ENCODE assay signal across 1 cellular context in genomic region chr7:2451171-2452073, GRCh38.
TF ChIP-seq lines count a peak whose summit lies in the region.

No MANE protein-coding gene starts in this region.

TF ChIP-seq in HepG2, 621 proteins besides CTCF, POLR2A, EP300 and RAD21 (continued from another document and continues in another):
- no peak for TF ChIP-seq DZIP1 (CRISPR knock-in tag; IDR thresholded peaks at IDR 0.05)
- no peak for TF ChIP-seq ZNF7 (CRISPR knock-in tag; IDR thresholded peaks at IDR 0.05)
- TF ChIP-seq EED (CRISPR knock-in tag; IDR thresholded peaks at IDR 0.05): no peak
- no peak for TF ChIP-seq MAFF (IDR thresholded peaks at IDR 0.05; ENCODE audit: low read depth, low read length)
- TF ChIP-seq HES4 (CRISPR knock-in tag; IDR thresholded peaks at IDR 0.05; ENCODE audit: borderline replicate concordance): 0 out of 2 replicates have a peak, but pooled peaks have one; percentile 25
- TF ChIP-seq DMTF1 (CRISPR knock-in tag; IDR thresholded peaks at IDR 0.05): 0 out of 2 replicates have a peak, but pooled peaks have one; percentile 31
- TF ChIP-seq THYN1 (CRISPR knock-in tag; IDR thresholded peaks at IDR 0.05; ENCODE audit: borderline replicate concordance, low read depth): peak; percentile 43; the same call in 1 of the 2 replicates
- TF ChIP-seq SIX1 (CRISPR knock-in tag; IDR thresholded peaks at IDR 0.05; ENCODE audit: borderline replicate concordance): no peak
- no peak; the same call in 1 of the 2 replicates for TF ChIP-seq JUND (CRISPR knock-in tag; IDR thresholded peaks at IDR 0.05)
- no peak for TF ChIP-seq BRF2 (CRISPR knock-in tag; IDR thresholded peaks at IDR 0.05)
- TF ChIP-seq NR2F1 (CRISPR knock-in tag; IDR thresholded peaks at IDR 0.05): no peak
- TF ChIP-seq ESRRA (CRISPR knock-in tag; IDR thresholded peaks at IDR 0.05; ENCODE audit: low read depth): no peak
- TF ChIP-seq FOXK1 (CRISPR knock-in tag; IDR thresholded peaks at IDR 0.05; ENCODE audit: borderline replicate concordance, low read depth): no peak
- 0 out of 2 replicates have a peak, but pooled peaks have one; percentile 66 for TF ChIP-seq CBX5 (CRISPR knock-in tag; IDR thresholded peaks at IDR 0.05; ENCODE audit: borderline replicate concordance)
- TF ChIP-seq ZBTB33 (CRISPR knock-in tag; IDR thresholded peaks at IDR 0.05): peak; percentile 45; the same call in 1 of the 2 replicates
- no peak for TF ChIP-seq BHLHE40 (IDR thresholded peaks at IDR 0.05; ENCODE audit: low read length)
- TF ChIP-seq FIP1L1 (IDR thresholded peaks at IDR 0.05; ENCODE audit: borderline replicate concordance, insufficient read depth, low read depth, low read length): no peak
- TF ChIP-seq ZBTB4 (CRISPR knock-in tag; IDR thresholded peaks at IDR 0.05; ENCODE audit: borderline replicate concordance): peak; percentile 70; the same call in 1 of the 2 replicates
- TF ChIP-seq U2AF1 (optimal IDR thresholded peaks at IDR 0.05; ENCODE audit: low read depth, low read length): no peak
- TF ChIP-seq, protein P1, sequence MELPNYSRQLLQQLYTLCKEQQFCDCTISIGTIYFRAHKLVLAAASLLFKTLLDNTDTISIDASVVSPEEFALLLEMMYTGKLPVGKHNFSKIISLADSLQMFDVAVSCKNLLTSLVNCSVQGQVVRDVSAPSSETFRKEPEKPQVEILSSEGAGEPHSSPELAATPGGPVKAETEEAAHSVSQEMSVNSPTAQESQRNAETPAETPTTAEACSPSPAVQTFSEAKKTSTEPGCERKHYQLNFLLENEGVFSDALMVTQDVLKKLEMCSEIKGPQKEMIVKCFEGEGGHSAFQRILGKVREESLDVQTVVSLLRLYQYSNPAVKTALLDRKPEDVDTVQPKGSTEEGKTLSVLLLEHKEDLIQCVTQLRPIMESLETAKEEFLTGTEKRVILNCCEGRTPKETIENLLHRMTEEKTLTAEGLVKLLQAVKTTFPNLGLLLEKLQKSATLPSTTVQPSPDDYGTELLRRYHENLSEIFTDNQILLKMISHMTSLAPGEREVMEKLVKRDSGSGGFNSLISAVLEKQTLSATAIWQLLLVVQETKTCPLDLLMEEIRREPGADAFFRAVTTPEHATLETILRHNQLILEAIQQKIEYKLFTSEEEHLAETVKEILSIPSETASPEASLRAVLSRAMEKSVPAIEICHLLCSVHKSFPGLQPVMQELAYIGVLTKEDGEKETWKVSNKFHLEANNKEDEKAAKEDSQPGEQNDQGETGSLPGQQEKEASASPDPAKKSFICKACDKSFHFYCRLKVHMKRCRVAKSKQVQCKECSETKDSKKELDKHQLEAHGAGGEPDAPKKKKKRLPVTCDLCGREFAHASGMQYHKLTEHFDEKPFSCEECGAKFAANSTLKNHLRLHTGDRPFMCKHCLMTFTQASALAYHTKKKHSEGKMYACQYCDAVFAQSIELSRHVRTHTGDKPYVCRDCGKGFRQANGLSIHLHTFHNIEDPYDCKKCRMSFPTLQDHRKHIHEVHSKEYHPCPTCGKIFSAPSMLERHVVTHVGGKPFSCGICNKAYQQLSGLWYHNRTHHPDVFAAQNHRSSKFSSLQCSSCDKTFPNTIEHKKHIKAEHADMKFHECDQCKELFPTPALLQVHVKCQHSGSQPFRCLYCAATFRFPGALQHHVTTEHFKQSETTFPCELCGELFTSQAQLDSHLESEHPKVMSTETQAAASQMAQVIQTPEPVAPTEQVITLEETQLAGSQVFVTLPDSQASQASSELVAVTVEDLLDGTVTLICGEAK (IDR thresholded peaks at IDR 0.05): no peak
- TF ChIP-seq, protein P1 (CRISPR knock-in tag; IDR thresholded peaks at IDR 0.05): no peak
- TF ChIP-seq, protein P2, sequence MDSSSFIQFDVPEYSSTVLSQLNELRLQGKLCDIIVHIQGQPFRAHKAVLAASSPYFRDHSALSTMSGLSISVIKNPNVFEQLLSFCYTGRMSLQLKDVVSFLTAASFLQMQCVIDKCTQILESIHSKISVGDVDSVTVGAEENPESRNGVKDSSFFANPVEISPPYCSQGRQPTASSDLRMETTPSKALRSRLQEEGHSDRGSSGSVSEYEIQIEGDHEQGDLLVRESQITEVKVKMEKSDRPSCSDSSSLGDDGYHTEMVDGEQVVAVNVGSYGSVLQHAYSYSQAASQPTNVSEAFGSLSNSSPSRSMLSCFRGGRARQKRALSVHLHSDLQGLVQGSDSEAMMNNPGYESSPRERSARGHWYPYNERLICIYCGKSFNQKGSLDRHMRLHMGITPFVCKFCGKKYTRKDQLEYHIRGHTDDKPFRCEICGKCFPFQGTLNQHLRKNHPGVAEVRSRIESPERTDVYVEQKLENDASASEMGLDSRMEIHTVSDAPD (CRISPR knock-in tag; IDR thresholded peaks at IDR 0.05): no peak
- 0 out of 2 replicates have a peak, but pooled peaks have one; percentile 42 for TF ChIP-seq NFIB (CRISPR knock-in tag; IDR thresholded peaks at IDR 0.05; ENCODE audit: borderline replicate concordance)
- 0 out of 2 replicates have a peak, but pooled peaks have one; percentile 88 for TF ChIP-seq ZNF678 (CRISPR knock-in tag; IDR thresholded peaks at IDR 0.05)
- TF ChIP-seq MXD4 (CRISPR knock-in tag; IDR thresholded peaks at IDR 0.05): peak; percentile 70
- no peak; the same call in 1 of the 2 replicates for TF ChIP-seq ZFAT (CRISPR knock-in tag; conservative IDR thresholded peaks at IDR 0.05)
- no peak for TF ChIP-seq EZH2 (conservative IDR thresholded peaks at IDR 0.05; ENCODE audit: low read depth, low read length)
- TF ChIP-seq TBX2 (CRISPR knock-in tag; IDR thresholded peaks at IDR 0.05; ENCODE audit: borderline replicate concordance): peak; percentile 39; the same call in 1 of the 2 replicates
- TF ChIP-seq, protein P3, sequence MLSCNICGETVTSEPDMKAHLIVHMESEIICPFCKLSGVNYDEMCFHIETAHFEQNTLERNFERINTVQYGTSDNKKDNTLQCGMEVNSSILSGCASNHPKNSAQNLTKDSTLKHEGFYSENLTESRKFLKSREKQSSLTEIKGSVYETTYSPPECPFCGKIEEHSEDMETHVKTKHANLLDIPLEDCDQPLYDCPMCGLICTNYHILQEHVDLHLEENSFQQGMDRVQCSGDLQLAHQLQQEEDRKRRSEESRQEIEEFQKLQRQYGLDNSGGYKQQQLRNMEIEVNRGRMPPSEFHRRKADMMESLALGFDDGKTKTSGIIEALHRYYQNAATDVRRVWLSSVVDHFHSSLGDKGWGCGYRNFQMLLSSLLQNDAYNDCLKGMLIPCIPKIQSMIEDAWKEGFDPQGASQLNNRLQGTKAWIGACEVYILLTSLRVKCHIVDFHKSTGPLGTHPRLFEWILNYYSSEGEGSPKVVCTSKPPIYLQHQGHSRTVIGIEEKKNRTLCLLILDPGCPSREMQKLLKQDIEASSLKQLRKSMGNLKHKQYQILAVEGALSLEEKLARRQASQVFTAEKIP (CRISPR knock-in tag; IDR thresholded peaks at IDR 0.05; ENCODE audit: borderline replicate concordance): no peak
